ENCODE assay signal across 15 cellular contexts in genomic region chr10:60286436-60287023, GRCh38.
DNase-seq lines count a peak whose midpoint lies in the region; ATAC-seq and TF ChIP-seq lines count a peak whose summit lies in the region.
"Had no signal": no experiment of that assay in that cellular context is flagged by ENCODE, and none has a peak within 500 bp of the region (broad histone marks: within the 10 kb centered on the region; RNA-seq: fewer than 3 reads in every experiment).

No MANE protein-coding gene starts in this region.

- peak; percentile 35 for ATAC-seq in esophagus mucosa
- ATAC-seq in activated CD4-positive, CD25-positive, alpha-beta regulatory T cell treated with anti-CD3 and anti-CD28 coated beads, Interleukin-2, amount 50 U/mL, for 24 hours, result no peak
- ATAC-seq: Panc1 had no signal

- no peaks in the 10 kb centered on the region for H3K36me3 ChIP-seq in parathyroid adenoma (ENCODE audit: control insufficient read depth, insufficient read depth, low read length)
- H3K36me3 ChIP-seq: BLaER1 treated with 17β-estradiol and CSF1 and Interleukin-3, amounts not matched to agents 10 nM and 100 nM had no signal

- H3K4me1 ChIP-seq in parathyroid adenoma, result peaks cover 26% of the 10 kb centered on the region

- DNase-seq in EH (ENCODE audit: low read depth) (peak; percentile 61), NCI-H82 treated with DMSO at 0.1 percent for 48 hours (lab: John Stamatoyannopoulos, UW; ENCODE audit: unreplicated experiment) (peak; percentile 45), DMS79 (lab: John Stamatoyannopoulos, UW) (no peak)
- no peak for DNase-seq in effector CD4-positive, alpha-beta T cell
- DNase-seq: DMS153, NCI-H1105 treated with DMSO at 0.1 percent for 48 hours, NCI-H187, NCI-H446, NCI-H774, SHP77 treated with DMSO at 0.1 percent for 48 hours had no signal

- H3K4me3 ChIP-seq in parathyroid adenoma (ENCODE audit: low read depth, low read length), result no peak overlapping the region
- H3K4me3 ChIP-seq: BLaER1 treated with 17β-estradiol and CSF1 and Interleukin-3, amounts not matched to agents 10 nM and 100 nM had no signal

- H3K27ac ChIP-seq in parathyroid adenoma, result peak overlapping the region; percentile 65
- H3K27ac ChIP-seq: BLaER1 treated with 17β-estradiol and CSF1 and Interleukin-3, amounts not matched to agents 10 nM and 100 nM had no signal

- no peaks in the 10 kb centered on the region for H3K9me3 ChIP-seq in parathyroid adenoma (ENCODE audit: control insufficient read depth, low read length)
- H3K9me3 ChIP-seq: BLaER1 treated with 17β-estradiol and CSF1 and Interleukin-3, amounts not matched to agents 10 nM and 100 nM had no signal

- H3K79me2 ChIP-seq in parathyroid adenoma, result no peaks in the 10 kb centered on the region

- peak overlapping the region; percentile 32 for H3K4me2 ChIP-seq in parathyroid adenoma (ENCODE audit: low read length)
- H3K4me2 ChIP-seq: BLaER1 treated with 17β-estradiol and CSF1 and Interleukin-3, amounts not matched to agents 10 nM and 100 nM had no signal

- TF ChIP-seq CTCF in parathyroid adenoma (IDR thresholded peaks at IDR 0.05), result no peak

- no peak overlapping the region for H2AFZ ChIP-seq in parathyroid adenoma

- H3K9ac ChIP-seq in parathyroid adenoma, result no peak overlapping the region
- H3K9ac ChIP-seq: BLaER1 treated with 17β-estradiol and CSF1 and Interleukin-3, amounts not matched to agents 10 nM and 100 nM had no signal

- H3K27me3 ChIP-seq in parathyroid adenoma (ENCODE audit: control insufficient read depth, insufficient read depth, low read length), result no peaks in the 10 kb centered on the region
- H3K27me3 ChIP-seq: BLaER1 treated with 17β-estradiol and CSF1 and Interleukin-3, amounts not matched to agents 10 nM and 100 nM had no signal

Comparison
In these comparisons a context has a peak if more than half of its experiments do, and no peak if none do; other contexts are left out.
1. DNase-seq: peak in EH (single experiment) and NCI-H82 treated with DMSO at 0.1 percent for 48 hours (single experiment); none in effector CD4-positive, alpha-beta T cell (single experiment) and DMS79 (single experiment).